ENCODE assay signal across 9 cellular contexts in genomic region chr1:109248797-109249629, GRCh38. TPM values are rescaled to one million over a fixed set of nuclear protein-coding genes. Genes with fewer than 3 reads are reported as not detected.
A peak's percentile ranks its signal among the peaks of the same experiment; 100 is the strongest.
DNase-seq lines count a peak whose midpoint lies in the region; ATAC-seq, FAIRE-seq and TF ChIP-seq lines count a peak whose summit lies in the region.
"Had no signal": no experiment of that assay in that cellular context is flagged by ENCODE, and none has a peak within 500 bp of the region (broad histone marks: within the 10 kb centered on the region; RNA-seq: fewer than 3 reads in every experiment).

Gene CELSR2, plus strand, starts transcription at chr1:109249539. Its CDS starts 541 bp downstream, at chr1:109250080.

- peak within 1 kb of the TSS; percentile 30 for H2AFZ ChIP-seq in GM12878 (ENCODE audit: control insufficient read depth, low read depth, low read length)

- DNase-seq in H54 (ENCODE audit: insufficient read length, low spot score) (peak; percentile 91), MG63 (peak; percentile 77), T-helper 2 cell (peak; percentile 32 to 85 (median 50)), GM12878 (ENCODE audit: low read depth, low spot score) (no peak), skeletal muscle cell (ENCODE audit: low read depth) (no peak), cerebellar nuclear complex (lab: John Stamatoyannopoulos, UW) (no peak)

- no peaks in the 10 kb centered on the region for H3K9me3 ChIP-seq in ES-I3 (ENCODE audit: control insufficient read depth, insufficient read depth, low read length)
- H3K9me3 ChIP-seq in MG63: no peaks in the 10 kb centered on the region
- H3K9me3 ChIP-seq in GM12878 (replicated peaks; ENCODE audit: control insufficient read depth, insufficient read depth, low read length): no peaks in the 10 kb centered on the region
- H3K9me3 ChIP-seq: neutrophil had no signal

- no peak for TF ChIP-seq RAD21 in GM12878 (IDR thresholded peaks at IDR 0.05; ENCODE audit: insufficient read depth, low read depth, low read length)

- intact Hi-C loops in GM12878 (cut with micrococcal nuclease; ENCODE audit: unreplicated experiment): no loop called here

- no peaks in the 10 kb centered on the region for H4K20me1 ChIP-seq in GM12878 (ENCODE audit: control insufficient read depth, insufficient read depth)

- CTCF ChIA-PET in GM12878 (lab: Yijun Ruan, JAX): interaction anchor here (1.0 to 1.5 kb wide), 2 partner anchors 8 to 30 kb away, joined by 3 read pairs; no protein-coding TSS in a partner anchor

- peak within 1 kb of the TSS; percentile 70 for H3K4me2 ChIP-seq in GM12878 (ENCODE audit: control insufficient read depth, insufficient read depth)

- 28% methylated on average over 29 of the region's 49 CpGs for WGBS in GM12878 (ENCODE audit: insufficient coverage, insufficient replicate concordance, low lambda C conversion rate, missing lambda C conversion rate)

- no peak for TF ChIP-seq EP300 in GM12878 (IDR thresholded peaks at IDR 0.05; ENCODE audit: borderline replicate concordance in 1 of 2, control insufficient read depth in 1 of 2, low read depth in 2 of 2, low read length in 2 of 2)

- SMC1A ChIA-PET in GM12878 (lab: Charles Lee; ENCODE audit: uncharacterized antibody, unreplicated experiment): no interaction called here

- in situ Hi-C loops in GM12878 (cut with MboI): no loop called here

- no TSS peak for BruUV-seq in GM12878 (replicated peaks; lab: Mats Ljungman, UMichigan)

- RAD21 ChIA-PET in GM12878 (lab: Charles Lee; ENCODE audit: unreplicated experiment): no interaction called here

- H3K27me3 ChIP-seq in MG63 (peaks cover 11% of the 10 kb centered on the region), GM12878 (replicated peaks in 1 of 2; ENCODE audit: control insufficient read depth in 2 of 2, insufficient read depth in 2 of 2, low read length in 1 of 2) (peaks cover 2 to 4% of the 10 kb centered on the region in 2 experiments; a peak in 3 of 4 replicates)

- H3K36me3 ChIP-seq in ES-I3 (ENCODE audit: insufficient read depth, low read length) (no peaks in the 10 kb centered on the region; the same call in 1 of the 2 replicates), MG63 (no peaks in the 10 kb centered on the region), GM12878 (ENCODE audit: control insufficient read depth in 2 of 2, insufficient read depth in 2 of 2, low read length in 1 of 2) (no peaks in the 10 kb centered on the region)
- H3K36me3 ChIP-seq: neutrophil had no signal

- H3K9ac ChIP-seq in ES-I3 (ENCODE audit: low read depth, low read length) (peak within 1 kb of the TSS; percentile 56), GM12878 (ENCODE audit: control insufficient read depth, insufficient read depth, low read length) (no peak within 1 kb of the TSS)

- no peak for TF ChIP-seq CTCF in GM12878 (IDR thresholded peaks at IDR 0.05 in 2 of 3, conservative IDR thresholded peaks at IDR 0.05 in 1 of 3; ENCODE audit: control insufficient read depth in 2 of 3, extremely low read depth in 1 of 3, insufficient read depth in 1 of 3, low read depth in 3 of 3, low read length in 3 of 3)

- FAIRE-seq in H54 (lab: Jason Lieb, UNC): no peak
- no peak for FAIRE-seq in GM12878 (lab: Jason Lieb, UNC)

- H3K27ac ChIP-seq in GM12878 (ENCODE audit: control insufficient read depth, insufficient read depth): no peak within 1 kb of the TSS
- H3K27ac ChIP-seq: neutrophil had no signal

- peaks cover 7% of the 10 kb centered on the region; the same call in 1 of the 2 replicates for H3K4me1 ChIP-seq in ES-I3 (ENCODE audit: insufficient read depth, low read length)
- no peaks in the 10 kb centered on the region for H3K4me1 ChIP-seq in GM12878 (ENCODE audit: control insufficient read depth, insufficient read depth, low read length)

- no peaks in the 10 kb centered on the region for H3K79me2 ChIP-seq in GM12878 (ENCODE audit: control insufficient read depth, insufficient read depth, low read length)

- TF ChIP-seq POLR2A in H54 (IDR thresholded peaks at IDR 0.05; ENCODE audit: low read depth, low read length) (no peak; the same call in 1 of the 2 replicates), GM12878 (IDR thresholded peaks at IDR 0.05; ENCODE audit: low read depth, low read length) (no peak)

- POLR2A ChIA-PET in GM12878 (lab: Charles Lee): interaction anchor here (1.2 kb wide), 1 partner anchor 139 kb away, joined by 3 read pairs; no protein-coding TSS in a partner anchor

- peak; percentile 88 for ATAC-seq in GM12878

- H3K4me3 ChIP-seq in MG63: peak within 1 kb of the TSS; percentile 32
- no peak within 1 kb of the TSS; the same call in 1 of the 2 replicates for H3K4me3 ChIP-seq in GM12878
- H3K4me3 ChIP-seq in iPS-11a (ENCODE audit: low read depth, low read length): peak within 1 kb of the TSS; percentile 35
- H3K4me3 ChIP-seq in skeletal muscle cell (ENCODE audit: low read depth, low read length): peak within 1 kb of the TSS; percentile 41

TF ChIP-seq in GM12878, 131 proteins besides CTCF, POLR2A, EP300 and RAD21 (continues in another document):
- TF ChIP-seq TCF3 (IDR thresholded peaks at IDR 0.05; ENCODE audit: borderline replicate concordance, insufficient read depth, low read depth, low read length) (no peak), RELB (IDR thresholded peaks at IDR 0.05; ENCODE audit: low read depth) (0 out of 2 replicates have a peak, but pooled peaks have one; percentile 16), E2F4 (IDR thresholded peaks at IDR 0.05; ENCODE audit: low read depth, low read length) (no peak), SRF (IDR thresholded peaks at IDR 0.05; ENCODE audit: low read depth in 2 of 2, low read length in 2 of 2) (no peak), ZNF592 (IDR thresholded peaks at IDR 0.05) (no peak)

RNA-seq across cellular contexts. Expression of gene CELSR2, which starts in this region (rescaled TPM):
- total RNA-seq in MG63 (2014; rRNA removed; shearing (Covaris generic); ENCODE audit: low replicate concordance): 0.76 and 1.2 TPM in 2 replicates
- total RNA-seq in GM12878 (2013; cell fraction: nucleolus; rRNA removed): 0.27 TPM in 2 replicates
- under 0.01 TPM in 1 of 2 replicates, not detected in the other for total RNA-seq in GM12878 (2014; rRNA removed)
- total RNA-seq in GM12878 (2014; rRNA removed; fragmentation: Illumina TruSeq; extraction: Trizol): 0.04 and 0.14 TPM in 2 replicates
- total RNA-seq in GM12878 (2021): 0.15 and 0.19 TPM in 2 replicates
- 0.13 TPM for polyA plus RNA-seq in GM12878 (2011; ENCODE audit: low read depth)
- 0.03 and 0.07 TPM in 2 replicates for polyA plus RNA-seq in GM12878 (2011; rRNA removed)
- polyA plus RNA-seq in GM12878 (2011; cell fraction: cytosol; rRNA removed): 0.09 and 0.10 TPM in 2 replicates
- 0.78 TPM in 2 replicates for polyA plus RNA-seq in GM12878 (2011; cell fraction: nucleus; rRNA removed)
- 0.31 and 0.45 TPM in 2 replicates for polyA plus RNA-seq in GM12878 (2012)
- 0.02 and 0.10 TPM in 2 replicates for polyA plus RNA-seq in GM12878 (2014; fragmentation: Illumina TruSeq; extraction: Trizol)
- polyA plus RNA-seq in GM12878 (2014; fragmentation: Nextera tagmentation; extraction: Ambion mirVana): not detected
- 0.01 and 0.19 TPM in 2 replicates for polyA plus RNA-seq in GM12878 (2014; rRNA removed)
- polyA plus RNA-seq in GM12878 (2016; fragmentation: Nextera tagmentation; extraction: Ambion mirVana): under 1 TPM; 0.03 to 0.04 TPM
- 0.62 and 2.3 TPM in 2 replicates for polyA minus RNA-seq in GM12878 (2011; rRNA and poly(A)+ RNA removed)
- 0.21 and 0.27 TPM in 2 replicates for polyA minus RNA-seq in GM12878 (2011; cell fraction: cytosol; rRNA and poly(A)+ RNA removed)
- 0.48 and 0.86 TPM in 2 replicates for polyA minus RNA-seq in GM12878 (2011; cell fraction: nucleus; rRNA and poly(A)+ RNA removed)

Comparison
In these comparisons a context has a peak if more than half of its experiments do, and no peak if none do; other contexts are left out.
1. DNase-seq: peak in H54 (single experiment), MG63 (single experiment) and T-helper 2 cell (5 of 5); none in GM12878 (single experiment), skeletal muscle cell (single experiment) and cerebellar nuclear complex (0 of 2).